ENCODE assay signal across 22 cellular contexts in genomic region chr6:34416877-34417371, GRCh38. TPM values are rescaled to one million over a fixed set of nuclear protein-coding genes. Genes with fewer than 3 reads are reported as not detected.
A peak's percentile ranks its signal among the peaks of the same experiment; 100 is the strongest.
DNase-seq lines count a peak whose midpoint lies in the region; ATAC-seq, FAIRE-seq and TF ChIP-seq lines count a peak whose summit lies in the region.
"Had no signal": no experiment of that assay in that cellular context is flagged by ENCODE, and none has a peak within 500 bp of the region (broad histone marks: within the 10 kb centered on the region; RNA-seq: fewer than 3 reads in every experiment).

No MANE protein-coding gene starts in this region.

- H3K4me1 Mint-ChIP-seq in activated T-cell treated with anti-CD3 and anti-CD28 coated beads, Interleukin-2, amount 50 U/mL, for 24 hours (ENCODE audit: low read depth): peaks cover 48% of the 10 kb centered on the region
- H3K4me1 Mint-ChIP-seq in activated T-helper 17 cell treated with anti-CD3 and anti-CD28 coated beads, Interleukin-2, amount 50 U/mL, for 72 hours: peaks cover 5% of the 10 kb centered on the region
- H3K4me1 Mint-ChIP-seq in nephron progenitor cell: peaks cover 7% of the 10 kb centered on the region

- H3K9me3 Mint-ChIP-seq in activated T-cell treated with anti-CD3 and anti-CD28 coated beads, Interleukin-2, amount 50 U/mL, for 24 hours: no peaks in the 10 kb centered on the region
- no peaks in the 10 kb centered on the region for H3K9me3 Mint-ChIP-seq in activated T-helper 17 cell treated with anti-CD3 and anti-CD28 coated beads, Interleukin-2, amount 50 U/mL, for 72 hours
- no peaks in the 10 kb centered on the region for H3K9me3 Mint-ChIP-seq in nephron progenitor cell
- H3K9me3 Mint-ChIP-seq: natural killer cell treated with Interleukin-12 subunit alpha and Interleukin-12 subunit beta and Interleukin-15 and Interleukin-18, amount 100 ng/mL, for 72 hours had no signal

- TF ChIP-seq CTCF in nephron progenitor cell (IDR thresholded peaks at IDR 0.05): no peak

- ATAC-seq in activated T-helper 17 cell treated with anti-CD3 and anti-CD28 coated beads, Interleukin-2, amount 50 U/mL, for 72 hours (replicated peaks): no peak
- no peak for ATAC-seq in HG02938 (IDR thresholded peaks at IDR 0.05; ENCODE audit: unreplicated experiment)
- ATAC-seq: activated CD8-positive, alpha-beta memory T cell treated with anti-CD3 and anti-CD28 coated beads, Interleukin-2, amount 10 ng/mL, durations not matched to agents 7 days and 5 days; natural killer cell treated with Interleukin-12 subunit alpha and Interleukin-12 subunit beta and Interleukin-15 and Interleukin-18, amount 100 ng/mL, for 72 hours; Right ventricle myocardium inferior had no signal

- H3K27ac Mint-ChIP-seq in activated T-cell treated with anti-CD3 and anti-CD28 coated beads, Interleukin-2, amount 50 U/mL, for 24 hours: peak overlapping the region; percentile 63
- H3K27ac Mint-ChIP-seq in activated T-helper 17 cell treated with anti-CD3 and anti-CD28 coated beads, Interleukin-2, amount 50 U/mL, for 72 hours: peak overlapping the region; percentile 28
- peak overlapping the region; percentile 60 for H3K27ac Mint-ChIP-seq in nephron progenitor cell
- H3K27ac Mint-ChIP-seq: activated CD8-positive, alpha-beta memory T cell treated with anti-CD3 and anti-CD28 coated beads, Interleukin-2, amount 10 ng/mL, durations not matched to agents 7 days and 5 days; natural killer cell treated with Interleukin-12 subunit alpha and Interleukin-12 subunit beta and Interleukin-15 and Interleukin-18, amount 100 ng/mL, for 72 hours had no signal

- TF ChIP-seq POLR2A in GM12891 (IDR thresholded peaks at IDR 0.05; ENCODE audit: low read depth, low read length): no peak; the same call in 1 of the 2 replicates

- H3K27me3 Mint-ChIP-seq in activated T-cell treated with anti-CD3 and anti-CD28 coated beads, Interleukin-2, amount 50 U/mL, for 24 hours: no peaks in the 10 kb centered on the region
- H3K27me3 Mint-ChIP-seq in activated T-helper 17 cell treated with anti-CD3 and anti-CD28 coated beads, Interleukin-2, amount 50 U/mL, for 72 hours: no peaks in the 10 kb centered on the region
- peaks cover 3% of the 10 kb centered on the region for H3K27me3 Mint-ChIP-seq in nephron progenitor cell (ENCODE audit: low read depth, poor library complexity)
- H3K27me3 Mint-ChIP-seq: activated CD8-positive, alpha-beta memory T cell treated with anti-CD3 and anti-CD28 coated beads, Interleukin-2, amount 10 ng/mL, durations not matched to agents 7 days and 5 days; natural killer cell treated with Interleukin-12 subunit alpha and Interleukin-12 subunit beta and Interleukin-15 and Interleukin-18, amount 100 ng/mL, for 72 hours had no signal

- DNase-seq in activated T-cell treated with anti-CD3 and anti-CD28 coated beads, Interleukin-2, amount 50 U/mL, for 24 hours: no peak
- DNase-seq in activated T-cell treated with anti-CD3 and anti-CD28 coated beads for 4 hours (no peak), GM12891 (ENCODE audit: insufficient read length, low spot score) (no peak), nephron progenitor cell (no peak), foreskin melanocyte (no peak)
- no peak for DNase-seq in activated CD8-positive, alpha-beta memory T cell treated with anti-CD3 and anti-CD28 coated beads, Interleukin-2, amount 50 U/mL, for 4 hours
- DNase-seq: activated CD4-positive, alpha-beta T cell treated with anti-CD3 and anti-CD28 coated beads for 1 hour; activated CD8-positive, alpha-beta memory T cell treated with anti-CD3 and anti-CD28 coated beads, Interleukin-2, amount 10 ng/mL, durations not matched to agents 7 days and 5 days; activated effector memory CD4-positive, alpha-beta T cell treated with anti-CD3 and anti-CD28 coated beads, Interleukin-2, amount 50 U/mL, for 16 hours; amygdala; mesendoderm; NCI-H1092; NCI-H1930; NCI-H226; NCI-H748 treated with DMSO at 0.1 percent for 48 hours; pancreas had no signal

- no peak overlapping the region for H3K4me3 Mint-ChIP-seq in activated T-cell treated with anti-CD3 and anti-CD28 coated beads, Interleukin-2, amount 50 U/mL, for 24 hours
- H3K4me3 Mint-ChIP-seq in activated T-helper 17 cell treated with anti-CD3 and anti-CD28 coated beads, Interleukin-2, amount 50 U/mL, for 72 hours: no peak overlapping the region
- H3K4me3 Mint-ChIP-seq in nephron progenitor cell: no peak overlapping the region
- H3K4me3 Mint-ChIP-seq: activated CD8-positive, alpha-beta memory T cell treated with anti-CD3 and anti-CD28 coated beads, Interleukin-2, amount 10 ng/mL, durations not matched to agents 7 days and 5 days; natural killer cell treated with Interleukin-12 subunit alpha and Interleukin-12 subunit beta and Interleukin-15 and Interleukin-18, amount 100 ng/mL, for 72 hours had no signal

- peaks cover 89% of the 10 kb centered on the region for H3K36me3 Mint-ChIP-seq in activated T-cell treated with anti-CD3 and anti-CD28 coated beads, Interleukin-2, amount 50 U/mL, for 24 hours (ENCODE audit: low read depth)
- H3K36me3 Mint-ChIP-seq in activated T-helper 17 cell treated with anti-CD3 and anti-CD28 coated beads, Interleukin-2, amount 50 U/mL, for 72 hours (ENCODE audit: low read depth): peaks cover 90% of the 10 kb centered on the region
- H3K36me3 Mint-ChIP-seq in nephron progenitor cell (ENCODE audit: low read depth): peaks cover 80% of the 10 kb centered on the region

- FAIRE-seq in GM12891 (lab: Jason Lieb, UNC): no peak
- FAIRE-seq: pancreas had no signal

TF ChIP-seq in GM12891, 5 proteins besides CTCF, POLR2A, EP300 and RAD21:
- TF ChIP-seq PAX5 (IDR thresholded peaks at IDR 0.05; ENCODE audit: insufficient read depth, low read length, severe bottlenecking) (no peak), POLR2AphosphoS5 (IDR thresholded peaks at IDR 0.05; ENCODE audit: low read depth, low read length) (peak; percentile 34; the same call in 1 of the 2 replicates)

RNA-seq across cellular contexts. Expression of gene RPS10, which starts 8.9 kb away (rescaled TPM):
- 4,277 TPM for polyA plus RNA-seq in GM12891 (2012; ENCODE audit: low read depth, missing spikeins)
- total RNA-seq in activated T-helper 17 cell treated with anti-CD3 and anti-CD28 coated beads, Interleukin-2, amount 50 U/mL, for 72 hours: 1,000 to 10,000 TPM; 2,080 to 2,467 TPM

RNA-seq across cellular contexts. Expression of gene NUDT3, which starts 24.5 kb away (rescaled TPM):
- polyA plus RNA-seq in GM12891 (2012; ENCODE audit: low read depth, missing spikeins): 4.7 TPM
- 10 to 100 TPM in 1 of 2 donors, 1 to 10 TPM in 1; 7.9 to 12.8 TPM for total RNA-seq in activated T-helper 17 cell treated with anti-CD3 and anti-CD28 coated beads, Interleukin-2, amount 50 U/mL, for 72 hours

RNA-seq across cellular contexts. Expression of gene PACSIN1, which starts 49.0 kb away (rescaled TPM):
- polyA plus RNA-seq in GM12891 (2012; ENCODE audit: low read depth, missing spikeins): 0.18 TPM
- total RNA-seq in activated T-helper 17 cell treated with anti-CD3 and anti-CD28 coated beads, Interleukin-2, amount 50 U/mL, for 72 hours: under 1 TPM in 1 of 2 donors, not detected in 1; 0.09 TPM
- total RNA-seq: dermis microvascular lymphatic vessel endothelial cell, LHCN-M2 had no signal
